9 cellular contexts compared by ENCODE assay signal in the genomic region with DNA sequence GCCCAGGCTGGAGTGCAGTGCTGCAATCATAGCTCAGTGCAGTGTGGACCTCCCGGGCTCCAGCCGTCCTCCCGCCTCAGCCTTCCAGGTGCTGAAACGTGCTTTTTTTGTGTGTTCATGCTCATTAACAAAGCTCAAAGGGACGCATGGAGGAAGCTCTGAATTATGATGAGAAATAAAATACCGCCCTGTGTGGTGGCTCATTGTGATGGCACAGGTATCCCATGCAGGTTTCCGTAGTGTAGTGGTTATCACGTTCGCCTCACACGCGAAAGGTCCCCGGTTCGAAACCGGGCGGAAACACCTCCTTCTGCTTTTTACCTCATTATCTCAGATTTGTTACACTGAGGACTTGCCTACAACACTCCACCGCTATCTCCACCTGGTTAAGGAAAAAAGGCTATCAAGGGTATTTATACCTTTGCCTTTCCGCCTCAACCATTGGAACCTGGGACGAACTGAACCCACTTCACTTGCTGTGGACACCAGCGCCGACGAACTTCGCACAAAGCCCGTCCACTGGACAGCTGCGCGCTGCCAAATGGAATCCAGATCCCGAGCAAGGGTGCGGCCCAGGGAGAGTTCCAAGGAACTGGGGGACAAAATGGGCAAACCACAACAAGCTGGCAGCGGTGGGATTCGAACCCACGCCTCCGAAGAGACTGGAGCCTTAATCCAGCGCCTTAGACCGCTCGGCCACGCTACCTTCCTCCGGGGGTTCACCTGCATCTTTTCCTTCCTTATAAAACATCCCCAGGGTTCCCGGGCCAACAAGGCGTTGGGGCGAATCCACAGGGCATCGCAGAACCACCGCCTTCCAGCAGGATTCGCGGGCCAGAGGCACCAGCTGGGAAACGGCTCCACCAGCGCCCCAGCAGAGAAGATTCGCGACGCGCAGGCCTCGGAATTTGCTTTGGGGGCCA. TPM values are rescaled to one million over a fixed set of nuclear protein-coding genes. Genes with fewer than 3 reads are reported as not detected.
A peak's percentile ranks its signal among the peaks of the same experiment; 100 is the strongest.
DNase-seq lines count a peak whose midpoint lies in the region; ATAC-seq and TF ChIP-seq lines count a peak whose summit lies in the region.
"Had no signal": no experiment of that assay in that cellular context is flagged by ENCODE, and none has a peak within 500 bp of the region (broad histone marks: within the 10 kb centered on the region; RNA-seq: fewer than 3 reads in every experiment).

No MANE protein-coding gene starts in this region.

- H3K27me3 ChIP-seq in ACC112 (ENCODE audit: insufficient read depth, low read length) = 0 out of 2 replicates have a peak, but pooled peaks cover 9% of the 10 kb centered on the region

- H3K4me3 ChIP-seq in ACC112 (ENCODE audit: low read depth, low read length) = peak overlapping the region; percentile 52; the same call in 1 of the 2 replicates

- H3K4me1 Mint-ChIP-seq in activated T-cell treated with anti-CD3 and anti-CD28 coated beads, Interleukin-2, amount 50 U/mL, for 24 hours (ENCODE audit: low read depth) = peaks cover 47% of the 10 kb centered on the region
- H3K4me1 Mint-ChIP-seq in type B pancreatic cell (ENCODE audit: unreplicated experiment) = peaks cover 33% of the 10 kb centered on the region

- no peaks in the 10 kb centered on the region for H3K36me3 Mint-ChIP-seq in activated T-cell treated with anti-CD3 and anti-CD28 coated beads, Interleukin-2, amount 50 U/mL, for 24 hours (ENCODE audit: low read depth)
- no peaks in the 10 kb centered on the region for H3K36me3 Mint-ChIP-seq in type B pancreatic cell

- no peaks in the 10 kb centered on the region for H3K36me3 ChIP-seq in ACC112 (ENCODE audit: insufficient read depth, low read length)

- H2AFZ ChIP-seq in ACC112 (ENCODE audit: low read length, unreplicated experiment) = no peak overlapping the region
- H2AFZ ChIP-seq: parathyroid adenoma had no signal

- ATAC-seq in GM19452 (IDR thresholded peaks at IDR 0.05; ENCODE audit: unreplicated experiment) (peak; percentile 60), HG03565 (IDR thresholded peaks at IDR 0.05; ENCODE audit: unreplicated experiment) (no peak)

- DNase-seq in HuH-7.5 (ENCODE audit: low spot score) (peak; percentile 56), iris pigment epithelial cell (ENCODE audit: low read depth) (peak; percentile 91), type B pancreatic cell (ENCODE audit: extremely low spot score, unreplicated experiment) (no peak), NCI-H69 (lab: John Stamatoyannopoulos, UW) (no peak)
- DNase-seq in activated T-cell treated with anti-CD3 and anti-CD28 coated beads, Interleukin-2, amount 50 U/mL, for 24 hours = peak; percentile 86

- H3K27ac ChIP-seq in ACC112 (ENCODE audit: low read depth, low read length) = no peak overlapping the region
- H3K27ac ChIP-seq: parathyroid adenoma had no signal

- no peaks in the 10 kb centered on the region for H3K9me3 Mint-ChIP-seq in activated T-cell treated with anti-CD3 and anti-CD28 coated beads, Interleukin-2, amount 50 U/mL, for 24 hours
- no peaks in the 10 kb centered on the region for H3K9me3 Mint-ChIP-seq in type B pancreatic cell

- H3K4me1 ChIP-seq in ACC112 (ENCODE audit: control insufficient read depth, insufficient read depth, low read length, unreplicated experiment) = peaks cover 15% of the 10 kb centered on the region
- H3K4me1 ChIP-seq: parathyroid adenoma had no signal

- no peaks in the 10 kb centered on the region for H3K79me2 ChIP-seq in ACC112 (ENCODE audit: control insufficient read depth, insufficient read depth, low read length, unreplicated experiment)
- H3K79me2 ChIP-seq: parathyroid adenoma had no signal

- peak overlapping the region; percentile 73 for H3K4me3 Mint-ChIP-seq in activated T-cell treated with anti-CD3 and anti-CD28 coated beads, Interleukin-2, amount 50 U/mL, for 24 hours
- H3K4me3 Mint-ChIP-seq in type B pancreatic cell = peak overlapping the region; percentile 82

- H3K27ac Mint-ChIP-seq in activated T-cell treated with anti-CD3 and anti-CD28 coated beads, Interleukin-2, amount 50 U/mL, for 24 hours = peak overlapping the region; percentile 87
- H3K27ac Mint-ChIP-seq in type B pancreatic cell = peak overlapping the region; percentile 73

- no peak for TF ChIP-seq CTCF in type B pancreatic cell (conservative IDR thresholded peaks at IDR 0.05)

- H3K27me3 Mint-ChIP-seq in activated T-cell treated with anti-CD3 and anti-CD28 coated beads, Interleukin-2, amount 50 U/mL, for 24 hours = peaks cover 62% of the 10 kb centered on the region
- H3K27me3 Mint-ChIP-seq in type B pancreatic cell = peaks cover 84% of the 10 kb centered on the region

RNA-seq across cellular contexts. Expression of a gene that starts 26.3 kb away (rescaled TPM):
- total RNA-seq in type B pancreatic cell (ENCODE audit: low replicate concordance) = not detected in 2 replicates

RNA-seq across cellular contexts. Expression of a gene that starts 31.3 kb away (rescaled TPM):
- total RNA-seq in type B pancreatic cell (ENCODE audit: low replicate concordance) = 0.58 and 0.76 TPM in 2 replicates

RNA-seq across cellular contexts. Expression of a gene that starts 42.7 kb away (rescaled TPM):
- not detected in 2 replicates for total RNA-seq in type B pancreatic cell (ENCODE audit: low replicate concordance)

RNA-seq across cellular contexts. Expression of a gene that starts 49.4 kb away (rescaled TPM):
- 22.1 and 31.2 TPM in 2 replicates for total RNA-seq in type B pancreatic cell (ENCODE audit: low replicate concordance)

Comparison
In these comparisons a context has a peak if more than half of its experiments do, and no peak if none do; other contexts are left out.
1. DNase-seq: peak in HuH-7.5 (single experiment), activated T-cell treated with anti-CD3 and anti-CD28 coated beads, Interleukin-2, amount 50 U/mL, for 24 hours (single experiment) and iris pigment epithelial cell (single experiment); none in type B pancreatic cell (single experiment) and NCI-H69 (single experiment).